13 cellular contexts compared by ENCODE assay signal in the genomic region with DNA sequence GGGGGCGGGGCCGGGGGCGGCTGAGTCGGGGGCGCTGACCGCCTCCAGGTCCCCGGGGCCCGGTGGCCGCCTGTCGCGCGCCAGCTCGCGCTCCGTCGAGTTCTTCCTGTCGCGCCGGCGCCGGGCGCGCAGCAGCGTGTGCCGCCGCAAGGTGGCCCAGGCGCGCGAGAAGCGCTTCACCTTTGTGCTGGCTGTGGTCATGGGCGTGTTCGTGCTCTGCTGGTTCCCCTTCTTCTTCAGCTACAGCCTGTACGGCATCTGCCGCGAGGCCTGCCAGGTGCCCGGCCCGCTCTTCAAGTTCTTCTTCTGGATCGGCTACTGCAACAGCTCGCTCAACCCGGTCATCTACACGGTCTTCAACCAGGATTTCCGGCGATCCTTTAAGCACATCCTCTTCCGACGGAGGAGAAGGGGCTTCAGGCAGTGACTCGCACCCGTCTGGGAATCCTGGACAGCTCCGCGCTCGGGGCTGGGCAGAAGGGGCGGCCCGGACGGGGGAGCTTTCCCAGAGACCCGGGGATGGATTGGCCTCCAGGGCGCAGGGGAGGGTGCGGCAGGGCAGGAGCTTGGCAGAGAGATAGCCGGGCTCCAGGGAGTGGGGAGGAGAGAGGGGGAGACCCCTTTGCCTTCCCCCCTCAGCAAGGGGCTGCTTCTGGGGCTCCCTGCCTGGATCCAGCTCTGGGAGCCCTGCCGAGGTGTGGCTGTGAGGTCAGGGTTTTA. TPM values are rescaled to one million over a fixed set of nuclear protein-coding genes. Genes with fewer than 3 reads are reported as not detected.
DNase-seq lines count a peak whose midpoint lies in the region; ATAC-seq and TF ChIP-seq lines count a peak whose summit lies in the region.
"Had no signal": no experiment of that assay in that cellular context is flagged by ENCODE, and none has a peak within 500 bp of the region (broad histone marks: within the 10 kb centered on the region; RNA-seq: fewer than 3 reads in every experiment).

No MANE protein-coding gene starts in this region.

- CTCF ChIA-PET in HEK293T (lab: Yijun Ruan, JAX) = no interaction called here

- TF ChIP-seq POLR2A in stomach (IDR thresholded peaks at IDR 0.05) = no peak

- TF ChIP-seq EP300 in neural cell (conservative IDR thresholded peaks at IDR 0.05; ENCODE audit: poor library complexity, severe bottlenecking) = no peak
- no peak for TF ChIP-seq EP300 in stomach (IDR thresholded peaks at IDR 0.05)

- intact Hi-C loops in stomach (cut with DNase I; ENCODE audit: low total_unique reads) = loop anchor here (10.0 kb wide), 1 partner anchor 117 kb away; no protein-coding TSS in a partner anchor

- H3K27ac ChIP-seq in neural cell (ENCODE audit: low read length) (no peak overlapping the region), stomach (no peak overlapping the region)
- H3K27ac ChIP-seq: lower lobe of right lung had no signal

- H3K9me3 ChIP-seq in neural cell (ENCODE audit: low read length) (peaks cover 4% of the 10 kb centered on the region), stomach (no peaks in the 10 kb centered on the region)
- H3K9me3 ChIP-seq: lower lobe of right lung had no signal

- peaks cover 3 to 26% (median 12%) of the 10 kb centered on the region in 4 donors for H3K4me1 ChIP-seq in stomach

- POLR2A ChIA-PET in HEK293T (lab: Yijun Ruan, JAX) = no interaction called here

- no peak for TF ChIP-seq RAD21 in neural cell (conservative IDR thresholded peaks at IDR 0.05)

- H3K27me3 ChIP-seq in neural cell (ENCODE audit: insufficient read depth, low read depth, low read length) (peaks cover 24% of the 10 kb centered on the region), stomach (peaks cover 0 to 92% (median 42%) of the 10 kb centered on the region in 3 donors)

- H3K79me2 ChIP-seq in neural cell (replicated peaks; ENCODE audit: insufficient read depth, low read length) = no peaks in the 10 kb centered on the region

- H3K9ac ChIP-seq in neural cell (ENCODE audit: low read length) = no peak overlapping the region

- 13 to 26% (median 15%) methylated on average over 12 to 58 of the region's 58 CpGs for WGBS in stomach, 5 donors

- H3K4me3 Mint-ChIP-seq in effector memory CD8-positive, alpha-beta T cell = peak overlapping the region; percentile 55 to 61

- H3K27ac Mint-ChIP-seq in effector memory CD8-positive, alpha-beta T cell = no peak overlapping the region

- TF ChIP-seq CTCF in neural cell (IDR thresholded peaks at IDR 0.05; ENCODE audit: poor library complexity, severe bottlenecking) = peak; percentile 28
- TF ChIP-seq CTCF in stomach (IDR thresholded peaks at IDR 0.05) = no peak

- H3K4me1 Mint-ChIP-seq in effector memory CD8-positive, alpha-beta T cell (ENCODE audit: low read depth in 2 of 2) = peaks cover 4 to 7% of the 10 kb centered on the region in 2 donors

- H3K36me3 ChIP-seq in neural cell (ENCODE audit: insufficient read depth, low read length) (no peaks in the 10 kb centered on the region), stomach (no peaks in the 10 kb centered on the region)
- H3K36me3 ChIP-seq: lower lobe of right lung had no signal

- H3K27me3 Mint-ChIP-seq in effector memory CD8-positive, alpha-beta T cell = peaks cover 22 to 84% of the 10 kb centered on the region in 2 donors

- no peaks in the 10 kb centered on the region for H3K36me3 Mint-ChIP-seq in effector memory CD8-positive, alpha-beta T cell (ENCODE audit: insufficient read depth)

- H4K20me1 ChIP-seq in neural cell (ENCODE audit: insufficient read depth) = no peaks in the 10 kb centered on the region

- no peaks in the 10 kb centered on the region for H3K9me2 ChIP-seq in neural cell (ENCODE audit: insufficient read depth, low read length)

- no peak overlapping the region for H3K4me2 ChIP-seq in neural cell (ENCODE audit: low read length)

- H3K9me3 Mint-ChIP-seq in effector memory CD8-positive, alpha-beta T cell = no peaks in the 10 kb centered on the region

- H3K4me3 ChIP-seq in neural cell (ENCODE audit: low read length) (no peak overlapping the region), stomach (no peak overlapping the region)
- H3K4me3 ChIP-seq: lower lobe of right lung had no signal

- H2AFZ ChIP-seq in neural cell (ENCODE audit: low read depth, low read length) = no peak overlapping the region

- no peak for ATAC-seq in effector memory CD8-positive, alpha-beta T cell (replicated peaks)
- ATAC-seq: lower lobe of right lung had no signal

- DNase-seq in DMS 273 (lab: John Stamatoyannopoulos, UW; ENCODE audit: unreplicated experiment) = peak; percentile 64
- DNase-seq in DMS 273 treated with DMSO at 0.1 percent for 48 hours (lab: John Stamatoyannopoulos, UW) = no peak
- DNase-seq in NCI-H1930 (lab: John Stamatoyannopoulos, UW) = peak; percentile 27 to 60
- no peak for DNase-seq in effector memory CD8-positive, alpha-beta T cell
- DNase-seq in stomach = no peak
- no peak for DNase-seq in epidermal melanocyte (ENCODE audit: insufficient read length, low spot score)
- no peak for DNase-seq in HEK293T (ENCODE audit: extremely low spot score)
- DNase-seq: 8988T; central memory CD4-positive, alpha-beta T cell; lower lobe of right lung; T1000 had no signal

- no peaks in the 10 kb centered on the region for H3F3A ChIP-seq in neural cell (ENCODE audit: insufficient read depth, low read length, poor library complexity, severe bottlenecking)

TF ChIP-seq in neural cell, 6 proteins besides CTCF, POLR2A, EP300 and RAD21:
- TF ChIP-seq SMC3 (conservative IDR thresholded peaks at IDR 0.05; ENCODE audit: poor library complexity) = peak; percentile 34
- no peak for TF ChIP-seq POLR2AphosphoS5 (IDR thresholded peaks at IDR 0.05)
TF ChIP-seq in neural cell: peak in this region for 1.

TF ChIP-seq in HEK293T, 16 proteins besides CTCF, POLR2A, EP300 and RAD21:
- TF ChIP-seq, protein P1, sequence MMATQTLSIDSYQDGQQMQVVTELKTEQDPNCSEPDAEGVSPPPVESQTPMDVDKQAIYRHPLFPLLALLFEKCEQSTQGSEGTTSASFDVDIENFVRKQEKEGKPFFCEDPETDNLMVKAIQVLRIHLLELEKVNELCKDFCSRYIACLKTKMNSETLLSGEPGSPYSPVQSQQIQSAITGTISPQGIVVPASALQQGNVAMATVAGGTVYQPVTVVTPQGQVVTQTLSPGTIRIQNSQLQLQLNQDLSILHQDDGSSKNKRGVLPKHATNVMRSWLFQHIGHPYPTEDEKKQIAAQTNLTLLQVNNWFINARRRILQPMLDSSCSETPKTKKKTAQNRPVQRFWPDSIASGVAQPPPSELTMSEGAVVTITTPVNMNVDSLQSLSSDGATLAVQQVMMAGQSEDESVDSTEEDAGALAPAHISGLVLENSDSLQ (IDR thresholded peaks at IDR 0.05) = no peak
- no peak for TF ChIP-seq ARNT (IDR thresholded peaks at IDR 0.05)
- no peak for TF ChIP-seq FOXK2 (IDR thresholded peaks at IDR 0.05)
- no peak for TF ChIP-seq BHLHE40 (IDR thresholded peaks at IDR 0.05; ENCODE audit: borderline replicate concordance)
- no peak for TF ChIP-seq FOXA1 (IDR thresholded peaks at IDR 0.05)
- TF ChIP-seq L3MBTL2 (conservative IDR thresholded peaks at IDR 0.05) = no peak
- no peak for TF ChIP-seq ZNF384 (IDR thresholded peaks at IDR 0.05)
- no peak for TF ChIP-seq TARDBP (IDR thresholded peaks at IDR 0.05)
- TF ChIP-seq NFRKB (IDR thresholded peaks at IDR 0.05) = no peak
- no peak for TF ChIP-seq ELF4 (IDR thresholded peaks at IDR 0.05)
- no peak for TF ChIP-seq CTBP1 (IDR thresholded peaks at IDR 0.05; ENCODE audit: borderline replicate concordance)
- TF ChIP-seq FOXM1 (IDR thresholded peaks at IDR 0.05; ENCODE audit: borderline replicate concordance) = no peak
- no peak for TF ChIP-seq SUZ12 (IDR thresholded peaks at IDR 0.05)
- no peak for TF ChIP-seq SP1 (IDR thresholded peaks at IDR 0.05)
- TF ChIP-seq LEF1 (IDR thresholded peaks at IDR 0.05; ENCODE audit: borderline replicate concordance) = no peak
- no peak for TF ChIP-seq HDGF (IDR thresholded peaks at IDR 0.05; ENCODE audit: borderline replicate concordance)

RNA-seq across cellular contexts. Expression of gene ADRA2C, which starts 1.5 kb away (rescaled TPM):
- polyA plus RNA-seq in neural cell (3.0 TPM in 2 replicates), stomach (10 to 100 TPM in 1 of 3 donors, under 1 TPM in 1, not detected in 1; 0.31 to 12.6 TPM)
- polyA minus RNA-seq in neural cell = 4.5 and 5.4 TPM in 2 replicates
- total RNA-seq in stomach = 1 to 10 TPM in 4 of 5 donors, not detected in 1; 1.0 to 3.6 (median 1.3) TPM
- total RNA-seq: M059J had no signal

Comparison
In these comparisons a context has a peak if more than half of its experiments do, and no peak if none do; other contexts are left out.
1. DNase-seq: peak in DMS 273 (single experiment) and NCI-H1930 (2 of 2); none in DMS 273 treated with DMSO at 0.1 percent for 48 hours (single experiment), effector memory CD8-positive, alpha-beta T cell (0 of 3), stomach (single experiment), epidermal melanocyte (single experiment) and HEK293T (single experiment).